ENCODE assay signal across 2 cellular contexts in the genomic region with DNA sequence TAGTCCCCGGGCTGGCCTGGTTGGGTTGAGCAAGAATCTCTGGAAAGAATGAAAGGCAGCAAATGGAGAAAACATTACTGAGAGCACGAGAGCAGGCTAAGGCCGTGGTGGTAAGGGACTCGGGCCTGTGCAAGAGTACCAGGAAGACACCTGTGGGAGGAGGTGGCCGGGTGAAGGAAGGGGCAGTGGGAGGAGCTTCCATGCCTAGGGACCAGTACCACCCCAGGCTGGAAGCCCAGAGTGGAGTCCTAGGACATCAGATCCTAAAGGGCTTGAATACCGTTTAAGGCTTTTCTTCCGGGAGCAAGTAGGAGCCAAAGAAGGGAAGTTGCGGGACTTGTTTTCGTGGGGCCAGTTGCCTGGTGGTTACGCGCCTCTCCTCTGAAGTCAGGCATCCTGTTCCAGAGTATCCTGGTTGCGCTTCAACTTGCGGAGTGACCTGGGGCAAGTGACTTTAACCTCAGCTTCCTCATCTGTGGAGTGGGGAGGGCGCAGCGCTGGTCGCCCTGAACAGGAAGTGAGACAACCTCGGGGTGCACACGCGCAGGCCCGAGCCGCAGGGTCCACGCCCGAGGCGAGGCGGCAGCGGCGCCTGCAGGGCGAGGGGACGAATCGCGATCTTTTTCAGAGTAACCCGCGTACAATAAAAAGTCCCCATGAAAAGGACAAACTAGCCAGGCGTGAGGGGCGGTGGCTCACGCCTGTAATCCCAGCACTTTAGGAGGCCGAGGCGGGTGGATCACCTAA.
TF ChIP-seq lines count a peak whose summit lies in the region.

No MANE protein-coding gene starts in this region.

TF ChIP-seq in GM23338, 12 proteins besides CTCF, POLR2A, EP300 and RAD21:
- no peak for TF ChIP-seq ZNF114 (CRISPR knock-in tag; IDR thresholded peaks at IDR 0.05)
- TF ChIP-seq CREB1 (CRISPR knock-in tag; IDR thresholded peaks at IDR 0.05; ENCODE audit: low read depth): 0 out of 2 replicates have a peak, but pooled peaks have one; percentile 6

TF ChIP-seq in SK-N-SH, 30 proteins besides CTCF, POLR2A, EP300 and RAD21:
- peak; percentile 59; the same call in 1 of the 2 replicates for TF ChIP-seq ELF1 (IDR thresholded peaks at IDR 0.05)
- TF ChIP-seq, protein P1, sequence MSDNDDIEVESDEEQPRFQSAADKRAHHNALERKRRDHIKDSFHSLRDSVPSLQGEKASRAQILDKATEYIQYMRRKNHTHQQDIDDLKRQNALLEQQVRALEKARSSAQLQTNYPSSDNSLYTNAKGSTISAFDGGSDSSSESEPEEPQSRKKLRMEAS (IDR thresholded peaks at IDR 0.05; ENCODE audit: low read depth): peak; percentile 54; the same call in 1 of the 2 replicates
- 0 out of 2 replicates have a peak, but pooled peaks have one; percentile 18 for TF ChIP-seq POLR2AphosphoS5 (IDR thresholded peaks at IDR 0.05; ENCODE audit: low read depth, low read length)
- TF ChIP-seq CHD2 (IDR thresholded peaks at IDR 0.05; ENCODE audit: low read length, partially characterized antibody): no peak
- TF ChIP-seq TAF1 (IDR thresholded peaks at IDR 0.05; ENCODE audit: borderline replicate concordance, low read depth, low read length): no peak
- peak; percentile 44 for TF ChIP-seq SMC3 (IDR thresholded peaks at IDR 0.05; ENCODE audit: low read depth, low read length)
- TF ChIP-seq GABPA (IDR thresholded peaks at IDR 0.05; ENCODE audit: low read depth): peak; percentile 48; the same call in 1 of the 2 replicates
- peak; percentile 57 for TF ChIP-seq NRF1 (IDR thresholded peaks at IDR 0.05; ENCODE audit: low read depth, low read length)
- TF ChIP-seq JUND (IDR thresholded peaks at IDR 0.05): no peak
- TF ChIP-seq FOXJ3 (CRISPR knock-in tag; IDR thresholded peaks at IDR 0.05): no peak
